Comparison of ENCODE assay signal across 10 cellular contexts in the genomic region with DNA sequence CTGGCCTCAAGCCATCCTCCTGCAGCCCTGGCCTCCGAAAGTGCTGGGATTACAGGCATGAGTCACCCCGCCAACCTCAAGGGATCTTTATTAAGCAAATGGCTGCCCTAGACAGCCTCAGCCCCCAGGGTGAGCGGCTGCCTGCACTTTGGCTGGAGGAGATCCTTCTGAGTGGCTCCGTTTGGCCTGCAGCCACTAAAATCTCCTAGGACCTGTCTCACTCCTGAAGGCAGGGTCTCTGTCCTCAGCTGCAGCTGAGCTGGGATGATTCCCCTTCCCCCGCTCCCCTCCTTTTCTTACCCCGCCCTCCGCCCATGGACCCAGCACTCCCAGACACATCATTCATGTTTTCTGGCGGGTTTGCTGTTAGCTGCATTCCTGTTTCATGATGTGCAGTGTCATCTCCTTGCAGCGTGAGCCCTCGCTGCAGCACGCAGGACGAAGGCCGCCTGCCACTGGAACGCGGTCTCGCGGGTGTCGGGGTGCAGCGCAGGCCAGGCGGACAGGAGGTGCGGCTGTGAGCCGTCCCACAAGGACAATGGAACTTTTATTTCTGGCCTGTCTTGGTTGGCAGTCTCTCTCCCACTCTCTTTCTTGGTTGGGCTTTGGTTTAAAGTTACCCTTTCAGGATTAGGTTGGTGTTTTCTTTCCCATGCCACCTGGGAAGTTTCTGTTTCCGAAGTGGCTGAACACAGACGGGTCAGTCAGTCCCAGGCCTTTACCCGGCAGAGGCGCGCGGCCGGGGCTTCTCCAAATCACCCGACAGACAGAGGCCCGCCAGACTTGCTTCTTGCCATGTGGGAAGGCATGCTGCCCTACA.
DNase-seq lines count a peak whose midpoint lies in the region; ATAC-seq, FAIRE-seq and TF ChIP-seq lines count a peak whose summit lies in the region.
"Had no signal": no experiment of that assay in that cellular context is flagged by ENCODE, and none has a peak within 500 bp of the region (broad histone marks: within the 10 kb centered on the region; RNA-seq: fewer than 3 reads in every experiment).

No MANE protein-coding gene starts in this region.

- no peak for TF ChIP-seq CTCF in fibroblast of pulmonary artery (IDR thresholded peaks at IDR 0.05; ENCODE audit: low read length, missing control alignments)
- TF ChIP-seq CTCF in pancreas (IDR thresholded peaks at IDR 0.05) = no peak
- TF ChIP-seq CTCF in GM20000 (IDR thresholded peaks at IDR 0.05; ENCODE audit: extremely low read depth, missing control alignments) = no peak

- no peaks in the 10 kb centered on the region for H3K36me3 ChIP-seq in pancreas
- H3K36me3 ChIP-seq: sigmoid colon had no signal

- no peaks in the 10 kb centered on the region for H3K4me1 ChIP-seq in pancreas

- no peaks in the 10 kb centered on the region for H3K9me3 ChIP-seq in pancreas
- H3K9me3 ChIP-seq: sigmoid colon had no signal

- H3K27ac ChIP-seq in pancreas = no peak overlapping the region
- H3K27ac ChIP-seq: sigmoid colon had no signal

- ATAC-seq in pancreas = peak in 3 of 4 donors; percentile 44 to 65 (median 61)
- no peak for ATAC-seq in GM18511 (IDR thresholded peaks at IDR 0.05; ENCODE audit: unreplicated experiment)

- no peak for FAIRE-seq in RCC 7860 (lab: Jason Lieb, UNC)
- no peak for FAIRE-seq in pancreas (lab: Jason Lieb, UNC)

- DNase-seq in EL = peak; percentile 95
- DNase-seq in RCC 7860 (ENCODE audit: low spot score) = peak; percentile 64
- peak; percentile 78 for DNase-seq in fibroblast of pulmonary artery (ENCODE audit: low read depth)
- no peak for DNase-seq in pancreas
- DNase-seq in NCI-H1048 (lab: John Stamatoyannopoulos, UW) = no peak
- no peak for DNase-seq in GM20000 (ENCODE audit: low spot score)
- no peak for DNase-seq in NCI-H510A treated with DMSO at 0.1 percent for 48 hours (lab: John Stamatoyannopoulos, UW)
- DNase-seq: cerebellar nuclear complex, sigmoid colon had no signal

- intact Hi-C loops in pancreas (cut with DNase I) = no loop called here

- WGBS in pancreas, 2 donors = 39 to 45% methylated on average over 31 of the region's 31 CpGs

- no peak overlapping the region for H3K4me3 ChIP-seq in fibroblast of pulmonary artery (replicated peaks; ENCODE audit: low read depth, low read length)
- no peak overlapping the region for H3K4me3 ChIP-seq in pancreas

- H3K27me3 ChIP-seq in pancreas = peaks cover 0 to 5% (median 1%) of the 10 kb centered on the region in 4 donors

Comparison
In these comparisons a context has a peak if more than half of its experiments do, and no peak if none do; other contexts are left out.
1. DNase-seq: peak in EL (single experiment), RCC 7860 (single experiment) and fibroblast of pulmonary artery (single experiment); none in pancreas (0 of 6), NCI-H1048 (single experiment), GM20000 (single experiment) and NCI-H510A treated with DMSO at 0.1 percent for 48 hours (single experiment).